Comparison of ENCODE assay signal across 15 cellular contexts in genomic region chr3:192857148-192857735, GRCh38.
DNase-seq lines count a peak whose midpoint lies in the region; ATAC-seq and TF ChIP-seq lines count a peak whose summit lies in the region.
"Had no signal": no experiment of that assay in that cellular context is flagged by ENCODE, and none has a peak within 500 bp of the region (broad histone marks: within the 10 kb centered on the region; RNA-seq: fewer than 3 reads in every experiment).

No MANE protein-coding gene starts in this region.

- no peaks in the 10 kb centered on the region for H3K27me3 ChIP-seq in sigmoid colon

- DNase-seq in Ammon's horn (ENCODE audit: low spot score) (peak; percentile 23), HFFc6 (peak; percentile 57), fibroblast of mammary gland (ENCODE audit: low read depth) (peak; percentile 56), sciatic nerve (ENCODE audit: low spot score) (no peak), NCI-H510A treated with DMSO at 0.1 percent for 48 hours (lab: John Stamatoyannopoulos, UW) (no peak), sigmoid colon (no peak)
- no peak for DNase-seq in activated T-cell treated with anti-CD3 and anti-CD28 coated beads, Interleukin-2, amount 50 U/mL, for 48 hours
- DNase-seq: COR-L47, NCI-H345, NCI-H69, PC-3 had no signal

- peaks cover 1% of the 10 kb centered on the region; the same call in 1 of the 2 replicates for H3K27me3 Mint-ChIP-seq in HFFc6 (ENCODE audit: insufficient read depth)

- no peaks in the 10 kb centered on the region for H3K9me3 Mint-ChIP-seq in HFFc6

- peaks cover 0 to 15% (median 13%) of the 10 kb centered on the region in 4 donors for H3K4me1 ChIP-seq in sigmoid colon

- H3K27ac Mint-ChIP-seq in HFFc6, result peak overlapping the region; percentile 82

- peak overlapping the region; percentile 72 for H3K4me3 Mint-ChIP-seq in HFFc6
- H3K4me3 Mint-ChIP-seq: CD14-positive monocyte had no signal

- H3K27ac ChIP-seq in sigmoid colon, result no peak overlapping the region
- H3K27ac ChIP-seq: SK-N-MC had no signal

- no peaks in the 10 kb centered on the region for H3K9me3 ChIP-seq in sigmoid colon
- H3K9me3 ChIP-seq: HAP-1 had no signal

- H3K36me3 Mint-ChIP-seq in HFFc6 (ENCODE audit: low read depth), result peaks cover 12% of the 10 kb centered on the region
- H3K36me3 Mint-ChIP-seq: CD14-positive monocyte had no signal

- TF ChIP-seq CTCF in HFFc6 (IDR thresholded peaks at IDR 0.05), result no peak
- no peak for TF ChIP-seq CTCF in fibroblast of mammary gland (conservative IDR thresholded peaks at IDR 0.05; ENCODE audit: control insufficient read depth, insufficient read depth, low read depth, low read length)
- no peak for TF ChIP-seq CTCF in sigmoid colon (IDR thresholded peaks at IDR 0.05)

- no peaks in the 10 kb centered on the region for H3K36me3 ChIP-seq in sigmoid colon
- H3K36me3 ChIP-seq: HAP-1 had no signal

- peaks cover 63% of the 10 kb centered on the region for H3K4me1 Mint-ChIP-seq in HFFc6 (ENCODE audit: low read depth)

- H3K4me3 ChIP-seq in fibroblast of mammary gland (ENCODE audit: control insufficient read depth, low read depth, low read length) (no peak overlapping the region), sigmoid colon (no peak overlapping the region)
- H3K4me3 ChIP-seq: GM12878, HAP-1, SK-N-MC had no signal

- no peak for TF ChIP-seq POLR2A in sigmoid colon (IDR thresholded peaks at IDR 0.05)

- intact Hi-C loops in sciatic nerve (cut with DNase I) (no loop called here), sigmoid colon (cut with DNase I) (no loop called here)

- whole genome bisulfite sequencing in sigmoid colon, 2 donors, result 90 to 92% methylated on average over 8 of the region's 8 CpGs

- no peak for TF ChIP-seq EP300 in sigmoid colon (IDR thresholded peaks at IDR 0.05)

- peak; percentile 59 for ATAC-seq in sciatic nerve
- ATAC-seq: GM12878, PC-3 had no signal

Comparison
In these comparisons a context has a peak if more than half of its experiments do, and no peak if none do; other contexts are left out.
1. DNase-seq: peak in Ammon's horn (single experiment), HFFc6 (single experiment) and fibroblast of mammary gland (single experiment); none in sciatic nerve (single experiment), activated T-cell treated with anti-CD3 and anti-CD28 coated beads, Interleukin-2, amount 50 U/mL, for 48 hours (0 of 2), NCI-H510A treated with DMSO at 0.1 percent for 48 hours (single experiment) and sigmoid colon (single experiment).